In genomic region chr3:69433938-69434263, GRCh38 we compare ENCODE assay signal across 10 cellular contexts. TPM values are rescaled to one million over a fixed set of nuclear protein-coding genes. Genes with fewer than 3 reads are reported as not detected.
DNase-seq lines count a peak whose midpoint lies in the region; ATAC-seq and TF ChIP-seq lines count a peak whose summit lies in the region.
"Had no signal": no experiment of that assay in that cellular context is flagged by ENCODE, and none has a peak within 500 bp of the region (broad histone marks: within the 10 kb centered on the region; RNA-seq: fewer than 3 reads in every experiment).

No MANE protein-coding gene starts in this region.

- H2BK20ac ChIP-seq in H9 (ENCODE audit: low read depth, low read length, poor library complexity, severe bottlenecking), result no peak overlapping the region

- WGBS in hepatocyte (ENCODE audit: low lambda C conversion rate, missing lambda C conversion rate), result 18% methylated on average over 4 of the region's 4 CpGs
- WGBS in H9 (ENCODE audit: extremely low coverage, insufficient read length, low lambda C conversion rate), result no CpG with 5 or more reads among the region's 4 CpGs

- no peaks in the 10 kb centered on the region for H3K36me3 Mint-ChIP-seq in H9 (ENCODE audit: insufficient read depth in 1 of 3, low read depth in 3 of 3)

- no peak overlapping the region for H4K8ac ChIP-seq in H9 (replicated peaks; ENCODE audit: insufficient read length, low read depth, low read length)

- no peak overlapping the region for H2AK5ac ChIP-seq in H9 (ENCODE audit: insufficient read length, low read length)

- no peaks in the 10 kb centered on the region for H3K27me3 Mint-ChIP-seq in H9 (ENCODE audit: low read depth)

- H3K9ac ChIP-seq in H9 (ENCODE audit: extremely low read depth, insufficient read length, low read length), result no peak overlapping the region

- H3K56ac ChIP-seq in H9 (ENCODE audit: insufficient read length, low read depth, low read length), result no peak overlapping the region

- no peaks in the 10 kb centered on the region for H3K36me3 ChIP-seq in hepatocyte (replicated peaks; ENCODE audit: insufficient read depth, low read depth)
- H3K36me3 ChIP-seq: heart left ventricle had no signal

- H3K4me2 ChIP-seq in hepatocyte (peak overlapping the region; percentile 42), H9 (ENCODE audit: insufficient read depth, insufficient read length, low read length) (no peak overlapping the region)

- ATAC-seq in GM21717 (IDR thresholded peaks at IDR 0.05; ENCODE audit: unreplicated experiment) (peak; percentile 42), SK-N-SH treated with all-trans-retinoic acid at 6 μM for 48 hours (peak; percentile 89), GM18873 (IDR thresholded peaks at IDR 0.05; ENCODE audit: low FRiP score, unreplicated experiment) (no peak)

- DNase-seq in DMS53 (lab: John Stamatoyannopoulos, UW) (peak; percentile 63), hepatocyte (ENCODE audit: low spot score) (peak; percentile 55), HCEC 1CT (no peak), H9 (no peak), dedifferentiated amniotic fluid mesenchymal stem cell (ENCODE audit: extremely low spot score) (no peak)
- DNase-seq: heart left ventricle, NCI-H187 treated with DMSO at 0.1 percent for 48 hours had no signal

- H3K4ac ChIP-seq in H9 (ENCODE audit: low read depth, low read length), result no peak overlapping the region

- no peaks in the 10 kb centered on the region for H3K79me1 ChIP-seq in H9 (ENCODE audit: insufficient read depth, low read depth, low read length, poor library complexity, severe bottlenecking)

- no peak overlapping the region for H3K4me3 ChIP-seq in hepatocyte
- H3K4me3 ChIP-seq: heart left ventricle had no signal

- H2BK15ac ChIP-seq in H9 (ENCODE audit: low read depth, low read length), result no peak overlapping the region

- no peak overlapping the region for H3K4me3 Mint-ChIP-seq in H9

- H4K20me1 ChIP-seq in hepatocyte (ENCODE audit: insufficient read depth, poor library complexity, severe bottlenecking) (no peaks in the 10 kb centered on the region), H9 (ENCODE audit: control insufficient read depth, insufficient read depth, insufficient read length) (no peaks in the 10 kb centered on the region)

- H3K14ac ChIP-seq in H9 (ENCODE audit: insufficient read depth, low read length), result no peak overlapping the region

- no peak overlapping the region for H3K27ac Mint-ChIP-seq in H9

- H3K27ac ChIP-seq in hepatocyte (peak overlapping the region; percentile 75), H9 (ENCODE audit: insufficient read length, low read depth, low read length) (no peak overlapping the region)
- H3K27ac ChIP-seq: heart left ventricle had no signal

- no peak overlapping the region for H4K5ac ChIP-seq in H9 (ENCODE audit: insufficient read length, low read depth, low read length)

- H2BK5ac ChIP-seq in H9 (ENCODE audit: insufficient read length, low read length), result no peak overlapping the region

- no peak overlapping the region for H2BK12ac ChIP-seq in H9 (ENCODE audit: insufficient read length, low read depth, low read length)

- no peaks in the 10 kb centered on the region for H3K79me2 ChIP-seq in hepatocyte
- no peaks in the 10 kb centered on the region for H3K79me2 ChIP-seq in H9 (ENCODE audit: insufficient read depth, low read length)

- H3K9me3 Mint-ChIP-seq in H9, result no peaks in the 10 kb centered on the region

- H3K9me2 ChIP-seq in hepatocyte (replicated peaks; ENCODE audit: insufficient read depth), result no peaks in the 10 kb centered on the region

- no peaks in the 10 kb centered on the region for H3K27me3 ChIP-seq in hepatocyte
- H3K27me3 ChIP-seq in H9 (ENCODE audit: insufficient read depth, low read length), result no peaks in the 10 kb centered on the region
- H3K27me3 ChIP-seq: heart left ventricle had no signal

- H3T11ph ChIP-seq in H9 (ENCODE audit: low read length), result no peak overlapping the region

- no peaks in the 10 kb centered on the region for H3K9me3 ChIP-seq in hepatocyte (ENCODE audit: low read depth)
- no peaks in the 10 kb centered on the region for H3K9me3 ChIP-seq in H9 (ENCODE audit: control insufficient read depth, low read depth, low read length)
- H3K9me3 ChIP-seq: heart left ventricle had no signal

- no peak overlapping the region for H4K91ac ChIP-seq in H9 (ENCODE audit: insufficient read length, low read depth, low read length)

- no peaks in the 10 kb centered on the region for H3K23me2 ChIP-seq in H9 (ENCODE audit: insufficient read length, low read depth, low read length, poor library complexity, severe bottlenecking)

- H3K4me1 Mint-ChIP-seq in H9, result no peaks in the 10 kb centered on the region

- H2BK120ac ChIP-seq in H9 (ENCODE audit: low read depth, low read length, poor library complexity, severe bottlenecking), result no peak overlapping the region

- H3K23ac ChIP-seq in H9 (ENCODE audit: insufficient read length, low read depth, low read length), result no peak overlapping the region

- H3K4me1 ChIP-seq in hepatocyte (ENCODE audit: insufficient read depth) (peaks cover 14% of the 10 kb centered on the region), H9 (ENCODE audit: insufficient read depth, low read length) (no peaks in the 10 kb centered on the region)

- no peak for TF ChIP-seq CTCF in hepatocyte (IDR thresholded peaks at IDR 0.05; ENCODE audit: poor library complexity)
- TF ChIP-seq CTCF in H9 (conservative IDR thresholded peaks at IDR 0.05), result no peak

- no peak overlapping the region for H3K18ac ChIP-seq in H9 (ENCODE audit: insufficient read length, low read depth, low read length)

- no peak overlapping the region for H2AFZ ChIP-seq in hepatocyte
- H2AFZ ChIP-seq in H9 (ENCODE audit: low read length), result no peak overlapping the region

TF ChIP-seq in SK-N-SH treated with all-trans-retinoic acid at 6 μM for 48 hours, 23 proteins besides CTCF, POLR2A, EP300 and RAD21:
- no peak for TF ChIP-seq OSR1 (CRISPR knock-in tag; IDR thresholded peaks at IDR 0.05)
- no peak for TF ChIP-seq POU6F1 (CRISPR knock-in tag; IDR thresholded peaks at IDR 0.05; ENCODE audit: borderline replicate concordance, low read depth)
- TF ChIP-seq ZNF8 (CRISPR knock-in tag; IDR thresholded peaks at IDR 0.05), result no peak

RNA-seq across cellular contexts. Expression of gene FRMD4B, which starts 48.0 kb away (rescaled TPM):
- total RNA-seq in hepatocyte, result 20.7 and 28.1 TPM in 2 replicates
- 10.8 and 12.1 TPM in 2 replicates for polyA plus RNA-seq in hepatocyte
- total RNA-seq in H9 (2021), result 2.0 and 3.4 TPM in 2 replicates

Comparison
In these comparisons a context has a peak if more than half of its experiments do, and no peak if none do; other contexts are left out.
1. DNase-seq: peak in DMS53 (single experiment) and hepatocyte (single experiment); none in HCEC 1CT (single experiment), H9 (single experiment) and dedifferentiated amniotic fluid mesenchymal stem cell (single experiment).